8 cellular contexts compared by ENCODE assay signal in the genomic region with DNA sequence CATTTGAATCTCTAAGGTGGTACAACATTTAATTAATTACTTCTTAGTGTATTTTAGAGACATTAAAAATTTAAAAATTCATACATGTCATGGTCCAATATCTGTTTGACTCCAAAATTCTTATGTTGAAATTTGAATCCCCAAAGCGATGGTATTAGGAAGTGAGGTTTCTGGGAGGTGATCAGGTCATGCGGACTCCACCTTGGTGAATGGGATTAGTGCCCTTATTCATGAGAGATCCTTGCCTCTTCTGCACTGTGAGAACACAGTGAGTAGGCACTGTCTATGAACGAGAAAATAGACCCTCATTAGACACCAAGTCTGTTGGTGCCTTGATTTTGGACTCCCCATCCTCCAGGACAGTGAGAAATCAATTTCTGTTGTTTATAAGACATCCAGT.
"Had no signal": no experiment of that assay in that cellular context is flagged by ENCODE, and none has a peak within 500 bp of the region (broad histone marks: within the 10 kb centered on the region; RNA-seq: fewer than 3 reads in every experiment).

No MANE protein-coding gene starts in this region.

- H3K4me2 ChIP-seq: GM23338 had no signal

- DNase-seq: H9, HCEC 1CT, KG1 had no signal

- ATAC-seq: GM23338, K562 had no signal

- H2AFZ ChIP-seq: GM23338 had no signal

- H3K27ac ChIP-seq: HL-60 had no signal

- FAIRE-seq: H1, H54, K562 had no signal

- H3K4me3 ChIP-seq: GM23338, K562 had no signal
